Comparison of ENCODE assay signal across 17 cellular contexts in the genomic region with DNA sequence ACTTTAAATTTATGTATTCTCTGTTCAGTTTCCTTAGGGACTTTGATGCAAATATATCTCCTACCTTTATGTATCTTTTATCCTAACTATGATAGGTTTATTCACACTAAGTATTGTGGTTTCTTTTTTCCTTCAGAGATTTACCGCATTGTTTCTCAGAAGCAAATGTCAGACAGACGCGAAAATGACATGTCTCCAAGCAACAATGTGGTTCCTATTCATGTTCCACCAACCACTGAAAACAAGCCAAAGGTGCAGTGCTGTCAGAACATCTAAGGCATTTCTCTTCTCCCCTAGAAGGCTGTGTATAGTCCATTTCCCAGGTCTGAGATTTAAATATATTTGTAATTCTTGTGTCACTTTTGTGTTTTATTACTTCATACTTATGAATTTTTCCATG. TPM values are rescaled to one million over a fixed set of nuclear protein-coding genes. Genes with fewer than 3 reads are reported as not detected.
DNase-seq lines count a peak whose midpoint lies in the region; ATAC-seq, FAIRE-seq and TF ChIP-seq lines count a peak whose summit lies in the region.
"Had no signal": no experiment of that assay in that cellular context is flagged by ENCODE, and none has a peak within 500 bp of the region (broad histone marks: within the 10 kb centered on the region; RNA-seq: fewer than 3 reads in every experiment).

No MANE protein-coding gene starts in this region.

- POLR2A ChIA-PET in activated naive CD8-positive, alpha-beta T cell treated with anti-CD3 and anti-CD28 coated beads, Interleukin-2, amount 10 ng/mL, durations not matched to agents 7 days and 5 days (lab: Charles Lee): interaction anchor here (1.2 kb wide), 2 partner anchors 11 to 18 kb away, joined by 3 to 5 read pairs; a partner anchor contains a TSS

- H3K36me3 Mint-ChIP-seq in T-helper 17 cell (ENCODE audit: low read depth): peaks cover 5% of the 10 kb centered on the region
- peaks cover 58% of the 10 kb centered on the region for H3K36me3 Mint-ChIP-seq in activated naive CD8-positive, alpha-beta T cell treated with anti-CD3 and anti-CD28 coated beads, Interleukin-2, amount 10 ng/mL, durations not matched to agents 7 days and 5 days

- peaks cover 44% of the 10 kb centered on the region for H3K4me1 Mint-ChIP-seq in T-helper 17 cell
- H3K4me1 Mint-ChIP-seq in activated naive CD8-positive, alpha-beta T cell treated with anti-CD3 and anti-CD28 coated beads, Interleukin-2, amount 10 ng/mL, durations not matched to agents 7 days and 5 days: peaks cover 58% of the 10 kb centered on the region

- DNase-seq in GM12892 (ENCODE audit: insufficient read length) (no peak), T-helper 17 cell (no peak), NCI-H1436 treated with DMSO at 0.1 percent for 48 hours (lab: John Stamatoyannopoulos, UW) (no peak), HPDE6-E6E7 (ENCODE audit: extremely low spot score) (no peak), NCI-H2227 (lab: John Stamatoyannopoulos, UW; ENCODE audit: unreplicated experiment) (no peak)
- no peak for DNase-seq in activated naive CD8-positive, alpha-beta T cell treated with anti-CD3 and anti-CD28 coated beads, Interleukin-2, amount 10 ng/mL, durations not matched to agents 7 days and 5 days
- peak; percentile 20 to 31 for DNase-seq in stimulated activated CD4-positive, alpha-beta T cell treated with anti-CD3 and anti-CD28 coated beads, Interleukin-2, amount 100 ng/mL, for 48 hours
- DNase-seq: C1 segment of cervical spinal cord, cerebellar nuclear complex, mesenchymal stem cell, MV-4-11, NCI-H2171 had no signal

- no peak for TF ChIP-seq POLR2A in GM12892 (IDR thresholded peaks at IDR 0.05; ENCODE audit: low read depth, low read length)

- H3K9me3 ChIP-seq in T-helper 17 cell (ENCODE audit: control insufficient read depth, low read length, poor library complexity, severe bottlenecking): no peaks in the 10 kb centered on the region

- H3K4me3 Mint-ChIP-seq in T-helper 17 cell: peak overlapping the region; percentile 1
- H3K4me3 Mint-ChIP-seq in activated naive CD8-positive, alpha-beta T cell treated with anti-CD3 and anti-CD28 coated beads, Interleukin-2, amount 10 ng/mL, durations not matched to agents 7 days and 5 days: peak overlapping the region; percentile 74

- H3K9me3 Mint-ChIP-seq in activated naive CD8-positive, alpha-beta T cell treated with anti-CD3 and anti-CD28 coated beads, Interleukin-2, amount 10 ng/mL, durations not matched to agents 7 days and 5 days: peaks cover 3% of the 10 kb centered on the region

- ATAC-seq in T-helper 17 cell: peak; percentile 87
- peak; percentile 95 for ATAC-seq in activated naive CD8-positive, alpha-beta T cell treated with anti-CD3 and anti-CD28 coated beads, Interleukin-2, amount 10 ng/mL, durations not matched to agents 7 days and 5 days (ENCODE audit: low read depth)
- ATAC-seq: HepG2, Right ventricle myocardium inferior, sciatic nerve had no signal

- peak overlapping the region; percentile 94 for H3K27ac Mint-ChIP-seq in T-helper 17 cell
- peak overlapping the region; percentile 87 for H3K27ac Mint-ChIP-seq in activated naive CD8-positive, alpha-beta T cell treated with anti-CD3 and anti-CD28 coated beads, Interleukin-2, amount 10 ng/mL, durations not matched to agents 7 days and 5 days

- peak; percentile 40 for FAIRE-seq in GM12892 (lab: Jason Lieb, UNC)
- FAIRE-seq: endothelial cell of umbilical vein, H54, HepG2 had no signal

- H3K27me3 Mint-ChIP-seq in T-helper 17 cell: no peaks in the 10 kb centered on the region
- H3K27me3 Mint-ChIP-seq in activated naive CD8-positive, alpha-beta T cell treated with anti-CD3 and anti-CD28 coated beads, Interleukin-2, amount 10 ng/mL, durations not matched to agents 7 days and 5 days: no peaks in the 10 kb centered on the region

RNA-seq across cellular contexts. Expression of a gene that starts 18.3 kb away (rescaled TPM):
- 239 TPM for polyA plus RNA-seq in GM12892 (2012; ENCODE audit: missing spikeins)
- total RNA-seq in T-helper 17 cell: 100 to 1,000 TPM; 102 to 122 TPM
- 100 to 1,000 TPM; 141 to 151 TPM for total RNA-seq in activated naive CD8-positive, alpha-beta T cell treated with anti-CD3 and anti-CD28 coated beads, Interleukin-2, amount 10 ng/mL, durations not matched to agents 7 days and 5 days

Comparison
In these comparisons a context has a peak if more than half of its experiments do, and no peak if none do; other contexts are left out.
1. DNase-seq: peak in stimulated activated CD4-positive, alpha-beta T cell treated with anti-CD3 and anti-CD28 coated beads, Interleukin-2, amount 100 ng/mL, for 48 hours (2 of 2); none in GM12892 (single experiment), T-helper 17 cell (0 of 3), activated naive CD8-positive, alpha-beta T cell treated with anti-CD3 and anti-CD28 coated beads, Interleukin-2, amount 10 ng/mL, durations not matched to agents 7 days and 5 days (single experiment), NCI-H1436 treated with DMSO at 0.1 percent for 48 hours (single experiment), HPDE6-E6E7 (single experiment) and NCI-H2227 (single experiment).